ENCODE assay signal across 8 cellular contexts in the genomic region with DNA sequence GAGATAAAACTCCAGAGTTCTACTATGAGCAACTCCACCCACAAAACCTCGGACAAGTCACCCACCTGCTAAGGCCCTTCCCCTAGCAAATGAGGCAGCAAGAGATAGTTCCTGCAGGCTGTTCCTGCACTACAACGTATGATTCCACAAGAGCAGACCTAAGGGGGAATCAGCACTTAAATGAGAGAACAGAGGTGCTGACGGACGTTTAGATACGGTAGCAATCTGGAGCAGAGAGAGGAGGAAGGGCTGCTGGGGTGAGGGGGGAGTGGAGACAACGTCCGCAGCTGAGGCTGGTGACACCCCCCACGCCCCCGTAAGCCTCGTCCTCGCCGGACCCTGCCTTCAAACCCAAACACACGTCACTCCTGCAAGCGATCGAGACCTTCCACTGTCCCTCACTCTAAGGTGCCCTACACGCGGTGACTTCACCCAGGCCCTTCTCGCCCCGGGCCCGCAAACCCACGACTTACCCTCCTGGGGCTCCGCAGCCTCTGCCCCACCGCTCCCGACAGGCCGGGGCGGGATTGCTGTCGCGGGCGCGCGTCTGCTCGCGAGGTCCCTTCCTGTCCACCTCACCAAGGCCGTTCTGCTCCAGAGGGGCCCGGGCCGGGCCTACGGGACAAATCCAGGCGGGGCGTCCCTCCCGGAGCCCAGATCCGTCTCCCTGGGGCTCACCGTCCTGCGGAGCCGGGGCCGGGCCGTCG. TPM values are rescaled to one million over a fixed set of nuclear protein-coding genes. Genes with fewer than 3 reads are reported as not detected.
DNase-seq lines count a peak whose midpoint lies in the region; ATAC-seq and TF ChIP-seq lines count a peak whose summit lies in the region.

No MANE protein-coding gene starts in this region.

- peaks cover 25% of the 10 kb centered on the region for H3K79me2 ChIP-seq in OCI-LY1 (ENCODE audit: insufficient read depth, low read length)

- H3K4me3 Mint-ChIP-seq in activated naive CD4-positive, alpha-beta T cell treated with anti-CD3 and anti-CD28 coated beads, Interleukin-2, amount 10 ng/mL, durations not matched to agents 7 days and 5 days: peak overlapping the region; percentile 76

- no peak overlapping the region for H3K27ac ChIP-seq in OCI-LY1 (ENCODE audit: low read depth, low read length, poor library complexity, severe bottlenecking)
- H3K27ac ChIP-seq in prostate gland: peak overlapping the region; percentile 69 to 75

- ATAC-seq in HG02884 (IDR thresholded peaks at IDR 0.05; ENCODE audit: unreplicated experiment): peak; percentile 25
- peak; percentile 11 for ATAC-seq in Right ventricle myocardium superior (ENCODE audit: poor library complexity)

- H3K4me1 ChIP-seq in OCI-LY1 (ENCODE audit: insufficient read depth, low read length, severe bottlenecking): peaks cover 16% of the 10 kb centered on the region
- H3K4me1 ChIP-seq in prostate gland (replicated peaks): peaks cover 5% of the 10 kb centered on the region

- H3K36me3 Mint-ChIP-seq in activated naive CD4-positive, alpha-beta T cell treated with anti-CD3 and anti-CD28 coated beads, Interleukin-2, amount 10 ng/mL, durations not matched to agents 7 days and 5 days: peaks cover 47% of the 10 kb centered on the region

- no peaks in the 10 kb centered on the region for H4K20me1 ChIP-seq in OCI-LY1 (ENCODE audit: insufficient read depth, low read length)

- peaks cover under 1% of the 10 kb centered on the region for H3K27me3 Mint-ChIP-seq in activated naive CD4-positive, alpha-beta T cell treated with anti-CD3 and anti-CD28 coated beads, Interleukin-2, amount 10 ng/mL, durations not matched to agents 7 days and 5 days

- H3K36me3 ChIP-seq in OCI-LY1 (ENCODE audit: insufficient read depth, low read length) (peaks cover 39% of the 10 kb centered on the region), prostate gland (peaks cover 3 to 4% of the 10 kb centered on the region in 2 donors)

- peak; percentile 9 for DNase-seq in NK-92 treated with Interleukin-12 subunit alpha and Interleukin-12 subunit beta, amount 100 ng/mL, for 24 hours (lab: John Stamatoyannopoulos, UW)
- DNase-seq in NK-92 (lab: John Stamatoyannopoulos, UW; ENCODE audit: unreplicated experiment) (no peak), Right ventricle myocardium superior (peak; percentile 43), prostate gland (ENCODE audit: low spot score) (no peak), MV-4-11 (lab: John Stamatoyannopoulos, UW) (no peak)
- DNase-seq in activated naive CD4-positive, alpha-beta T cell treated with anti-CD3 and anti-CD28 coated beads, Interleukin-2, amount 10 ng/mL, durations not matched to agents 7 days and 5 days: peak; percentile 45

- H3K9me2 ChIP-seq in OCI-LY1 (ENCODE audit: low read depth, low read length): no peaks in the 10 kb centered on the region

- H3K9me3 ChIP-seq in OCI-LY1 (ENCODE audit: low read length) (peaks cover 19% of the 10 kb centered on the region), prostate gland (no peaks in the 10 kb centered on the region)

- CTCF ChIA-PET in activated naive CD4-positive, alpha-beta T cell treated with anti-CD3 and anti-CD28 coated beads, Interleukin-2, amount 10 ng/mL, durations not matched to agents 7 days and 5 days (lab: Charles Lee): no interaction called here

- intact Hi-C loops in Right ventricle myocardium superior (cut with DNase I) (no loop called here), prostate gland (cut with DNase I) (loop anchor here (2.0 to 5.0 kb wide), 2 partner anchors 23 to 69 kb away; partner anchors contain the start of gene ZNF316)

- peak overlapping the region; percentile 100 for H3K4me2 ChIP-seq in OCI-LY1 (ENCODE audit: low read length)

- peaks cover 37% of the 10 kb centered on the region for H3K9me3 Mint-ChIP-seq in activated naive CD4-positive, alpha-beta T cell treated with anti-CD3 and anti-CD28 coated beads, Interleukin-2, amount 10 ng/mL, durations not matched to agents 7 days and 5 days

- no peaks in the 10 kb centered on the region for H3F3A ChIP-seq in OCI-LY1 (ENCODE audit: insufficient read depth, low read length)

- TF ChIP-seq CTCF in OCI-LY1 (IDR thresholded peaks at IDR 0.05; ENCODE audit: low read length) (no peak), prostate gland (IDR thresholded peaks at IDR 0.05) (no peak)

- no peaks in the 10 kb centered on the region; the same call in 1 of the 2 replicates for H3K27me3 ChIP-seq in OCI-LY1 (ENCODE audit: insufficient read depth, low read length)
- H3K27me3 ChIP-seq in prostate gland (replicated peaks; ENCODE audit: insufficient read depth): no peaks in the 10 kb centered on the region

- H3K27ac Mint-ChIP-seq in activated naive CD4-positive, alpha-beta T cell treated with anti-CD3 and anti-CD28 coated beads, Interleukin-2, amount 10 ng/mL, durations not matched to agents 7 days and 5 days: peak overlapping the region; percentile 89

- peak overlapping the region; percentile 93 for H3K9ac ChIP-seq in OCI-LY1 (ENCODE audit: low read length)

- peaks cover 38% of the 10 kb centered on the region for H3K4me1 Mint-ChIP-seq in activated naive CD4-positive, alpha-beta T cell treated with anti-CD3 and anti-CD28 coated beads, Interleukin-2, amount 10 ng/mL, durations not matched to agents 7 days and 5 days

- TF ChIP-seq POLR2A in prostate gland (IDR thresholded peaks at IDR 0.05): no peak

- H3K4me3 ChIP-seq in OCI-LY1 (ENCODE audit: low read depth, low read length, poor library complexity, severe bottlenecking) (peak overlapping the region; percentile 94), prostate gland (peak overlapping the region; percentile 85 to 97)

- no peak overlapping the region for H2AFZ ChIP-seq in OCI-LY1 (ENCODE audit: low read length)

- under 1% methylated on average over 40 of the region's 47 CpGs for WGBS in prostate gland

RNA-seq across cellular contexts. Expression of gene ZNF12, which starts 0.6 kb away (rescaled TPM):
- total RNA-seq in Right ventricle myocardium superior (12.3 TPM), prostate gland (10 to 100 TPM; 22.1 to 24.1 TPM)

RNA-seq across cellular contexts. Expression of gene RSPH10B2, which starts 47.8 kb away (rescaled TPM):
- total RNA-seq in Right ventricle myocardium superior (not detected), prostate gland (10 to 100 TPM in 1 of 2 donors, not detected in 1; 14.6 TPM)

Comparison
In these comparisons a context has a peak if more than half of its experiments do, and no peak if none do; other contexts are left out.
1. DNase-seq: peak in NK-92 treated with Interleukin-12 subunit alpha and Interleukin-12 subunit beta, amount 100 ng/mL, for 24 hours (single experiment), activated naive CD4-positive, alpha-beta T cell treated with anti-CD3 and anti-CD28 coated beads, Interleukin-2, amount 10 ng/mL, durations not matched to agents 7 days and 5 days (single experiment) and Right ventricle myocardium superior (single experiment); none in NK-92 (single experiment), prostate gland (single experiment) and MV-4-11 (single experiment).